ENCODE assay signal across 9 cellular contexts in the genomic region with DNA sequence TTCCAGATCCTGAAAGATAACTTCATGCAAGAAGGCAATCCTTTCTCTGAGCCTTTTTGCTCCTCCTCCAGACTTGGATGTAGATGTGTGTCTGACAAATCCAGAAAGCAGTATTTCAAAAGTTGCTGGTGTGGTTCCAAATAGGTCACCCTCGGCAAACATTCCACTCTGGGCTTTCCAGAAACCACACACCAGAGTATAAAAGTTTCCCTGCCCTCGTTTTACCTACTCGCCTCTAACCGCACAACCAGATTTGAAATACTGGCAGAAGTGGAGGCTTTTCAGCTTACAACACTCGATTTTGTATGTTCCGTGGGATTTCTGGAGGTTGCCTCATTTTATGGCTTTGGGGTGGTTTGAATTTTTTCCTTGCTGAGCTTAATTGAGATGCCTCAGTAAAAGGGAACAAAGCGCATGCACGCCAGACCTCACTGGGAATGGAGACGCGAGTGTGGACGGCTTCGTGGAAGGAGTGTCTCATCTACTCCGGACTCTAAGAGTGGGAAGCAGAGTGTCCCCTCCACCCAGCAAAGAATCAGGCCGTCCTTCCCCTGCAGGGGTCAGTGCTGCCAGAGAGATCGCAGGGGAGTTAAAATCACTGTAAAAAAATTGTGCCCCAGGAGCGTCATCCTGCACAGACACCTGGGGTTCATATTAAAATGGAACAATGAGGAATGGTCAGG. TPM values are rescaled to one million over a fixed set of nuclear protein-coding genes. Genes with fewer than 3 reads are reported as not detected.
DNase-seq lines count a peak whose midpoint lies in the region; ATAC-seq and TF ChIP-seq lines count a peak whose summit lies in the region.
"Had no signal": no experiment of that assay in that cellular context is flagged by ENCODE, and none has a peak within 500 bp of the region (broad histone marks: within the 10 kb centered on the region; RNA-seq: fewer than 3 reads in every experiment).

No MANE protein-coding gene starts in this region.

- H3K27me3 ChIP-seq in MG63 = no peaks in the 10 kb centered on the region
- no peaks in the 10 kb centered on the region for H3K27me3 ChIP-seq in HAP-1 (ENCODE audit: low read depth)
- H3K27me3 ChIP-seq in Peyer's patch = no peaks in the 10 kb centered on the region
- H3K27me3 ChIP-seq in A673 (replicated peaks; ENCODE audit: insufficient read depth, low read depth, low read length, poor library complexity) = no peaks in the 10 kb centered on the region

- peak; percentile 83 for DNase-seq in A172 (ENCODE audit: low spot score)
- peak; percentile 23 for DNase-seq in MG63
- peak; percentile 37 for DNase-seq in epithelial cell of prostate (ENCODE audit: low read depth, low spot score)
- peak; percentile 48 for DNase-seq in mucosa of gallbladder (ENCODE audit: low spot score)
- DNase-seq in HAP-1 (ENCODE audit: low spot score in 2 of 2) = no peak
- DNase-seq in Peyer's patch = no peak
- no peak for DNase-seq in A673 (ENCODE audit: low spot score)
- DNase-seq: NCI-H345 had no signal

- no peak for ATAC-seq in HG02588 (IDR thresholded peaks at IDR 0.05; ENCODE audit: unreplicated experiment)

- intact Hi-C loops in A673 (cut with micrococcal nuclease; ENCODE audit: unreplicated experiment) = no loop called here

- CTCF ChIA-PET in A673 (lab: Charles Lee) = no interaction called here

- in situ Hi-C loops in HAP-1 (cut with MboI; ENCODE audit: low sequenced_read_pairs) = no loop called here

- TF ChIP-seq CTCF in Peyer's patch (IDR thresholded peaks at IDR 0.05) = no peak
- no peak for TF ChIP-seq CTCF in A673 (conservative IDR thresholded peaks at IDR 0.05; ENCODE audit: low read depth, low read length)

- BruUV-seq in A673 (replicated peaks; lab: Mats Ljungman, UMichigan) = no TSS peak

- H3K27ac ChIP-seq in epithelial cell of prostate (no peak overlapping the region), Peyer's patch (no peak overlapping the region), A673 (ENCODE audit: low read depth, low read length, poor library complexity, severe bottlenecking) (no peak overlapping the region)

- H3K36me3 ChIP-seq in MG63 = no peaks in the 10 kb centered on the region
- H3K36me3 ChIP-seq in HAP-1 (replicated peaks) = no peaks in the 10 kb centered on the region
- H3K36me3 ChIP-seq in Peyer's patch = no peaks in the 10 kb centered on the region
- no peaks in the 10 kb centered on the region for H3K36me3 ChIP-seq in A673 (ENCODE audit: insufficient read depth, low read length, poor library complexity, severe bottlenecking)

- POLR2A ChIA-PET in A673 (lab: Charles Lee; ENCODE audit: low non-redundant PET) = no interaction called here

- TF ChIP-seq POLR2A in Peyer's patch (IDR thresholded peaks at IDR 0.05) = no peak

- no peaks in the 10 kb centered on the region for H3K4me1 ChIP-seq in HAP-1
- H3K4me1 ChIP-seq in Peyer's patch = no peaks in the 10 kb centered on the region
- no peaks in the 10 kb centered on the region for H3K4me1 ChIP-seq in A673 (ENCODE audit: insufficient read depth, low read length, poor library complexity, severe bottlenecking)

- no peaks in the 10 kb centered on the region for H3K9me3 ChIP-seq in MG63
- no peaks in the 10 kb centered on the region for H3K9me3 ChIP-seq in HAP-1
- H3K9me3 ChIP-seq in Peyer's patch = no peaks in the 10 kb centered on the region
- no peaks in the 10 kb centered on the region for H3K9me3 ChIP-seq in A673 (ENCODE audit: low read depth, low read length, poor library complexity, severe bottlenecking)

- H3K4me3 ChIP-seq in MG63 = no peak overlapping the region
- no peak overlapping the region for H3K4me3 ChIP-seq in HAP-1
- H3K4me3 ChIP-seq in Peyer's patch = no peak overlapping the region
- H3K4me3 ChIP-seq in A673 (ENCODE audit: low read depth, low read length, poor library complexity, severe bottlenecking) = no peak overlapping the region

RNA-seq across cellular contexts. Expression of a gene that starts 44.0 kb away (rescaled TPM):
- 647 and 938 TPM in 2 replicates for total RNA-seq in A172 (2014; rRNA removed; shearing (Covaris generic))
- 544 and 1,616 TPM in 2 replicates for total RNA-seq in MG63 (2014; rRNA removed; shearing (Covaris generic); ENCODE audit: low replicate concordance)
- total RNA-seq in mucosa of gallbladder (966 TPM), Peyer's patch (1,000 to 10,000 TPM in 1 of 4 donors, 100 to 1,000 TPM in 3; 308 to 1,394 (median 568) TPM), A673 (2021) (1,187 and 1,196 TPM in 2 replicates)

Comparison
In these comparisons a context has a peak if more than half of its experiments do, and no peak if none do; other contexts are left out.
1. DNase-seq: peak in A172 (single experiment), MG63 (single experiment), epithelial cell of prostate (single experiment) and mucosa of gallbladder (single experiment); none in HAP-1 (0 of 2), Peyer's patch (0 of 3) and A673 (single experiment).